23 cellular contexts compared by ENCODE assay signal in genomic region chr2:104164721-104165252, GRCh38.
"Had no signal": no experiment of that assay in that cellular context is flagged by ENCODE, and none has a peak within 500 bp of the region (broad histone marks: within the 10 kb centered on the region; RNA-seq: fewer than 3 reads in every experiment).

No MANE protein-coding gene starts in this region.

- H3K27me3 ChIP-seq: MG63, Peyer's patch had no signal

- ATAC-seq: activated CD4-positive, alpha-beta T cell treated with anti-CD3 and anti-CD28 coated beads for 36 hours; activated CD8-positive, alpha-beta T cell treated with anti-CD3 and anti-CD28 coated beads, Interleukin-2, amount 10 ng/mL, durations not matched to agents 7 days and 5 days had no signal

- DNase-seq: activated CD4-positive, alpha-beta T cell treated with anti-CD3 and anti-CD28 coated beads for 36 hours; activated CD8-positive, alpha-beta memory T cell treated with anti-CD3 and anti-CD28 coated beads, Interleukin-2, amount 50 U/mL, for 48 hours; activated CD8-positive, alpha-beta T cell treated with anti-CD3 and anti-CD28 coated beads, Interleukin-2, amount 10 ng/mL, durations not matched to agents 7 days and 5 days; activated effector memory CD4-positive, alpha-beta T cell treated with Interleukin-2 at 50 U/mL for 16 hours; activated naive CD4-positive, alpha-beta T cell; activated T-cell treated with anti-CD3 and anti-CD28 coated beads, Interleukin-2, amount 50 U/mL, for 1 hour; aorta; cerebellar nuclear complex; MG63; MV-4-11; NCI-H1092 treated with DMSO at 0.1 percent for 48 hours; NCI-H1417 treated with DMSO at 0.1 percent for 48 hours; NCI-H1694 treated with DMSO at 0.1 percent for 48 hours; NCI-H2029 treated with DMSO at 0.1 percent for 48 hours; NCI-H345; NCI-H510A; NCI-H526 treated with DMSO at 0.1 percent for 48 hours; NCI-H82; Peyer's patch; Right ventricle myocardium superior; SJCRH30; SK-N-SH; T-helper 1 cell had no signal

- H3K4me1 ChIP-seq: Peyer's patch, SJCRH30 had no signal

- H3K9me3 ChIP-seq: MG63, Peyer's patch, SJCRH30 had no signal

- H3K36me3 ChIP-seq: MG63, Peyer's patch, SJCRH30 had no signal

- H3K9ac ChIP-seq: SK-N-SH had no signal

- H3K4me3 ChIP-seq: MG63, Peyer's patch, SJCRH30 had no signal
